ENCODE assay signal across 1 cellular context in genomic region chr3:87792532-87793321, GRCh38.
TF ChIP-seq lines count a peak whose summit lies in the region.

Gene HTR1F, plus strand, starts transcription at chr3:87792706.

TF ChIP-seq in HepG2, 621 proteins besides CTCF, POLR2A, EP300 and RAD21 (continued from another document):
- TF ChIP-seq MTF2 (CRISPR knock-in tag; IDR thresholded peaks at IDR 0.05; ENCODE audit: borderline replicate concordance) (no peak), ZNF607 (CRISPR knock-in tag; IDR thresholded peaks at IDR 0.05; ENCODE audit: borderline replicate concordance) (no peak), ZNF687 (CRISPR knock-in tag; IDR thresholded peaks at IDR 0.05) (peak; percentile 43), JDP2 (CRISPR knock-in tag; IDR thresholded peaks at IDR 0.05; ENCODE audit: borderline replicate concordance) (no peak), HBP1 (CRISPR knock-in tag; IDR thresholded peaks at IDR 0.05; ENCODE audit: low read depth) (no peak), ATF4 (CRISPR knock-in tag; IDR thresholded peaks at IDR 0.05) (no peak), LRRFIP1 (CRISPR knock-in tag; conservative IDR thresholded peaks at IDR 0.05) (no peak), ATF2 (CRISPR knock-in tag; IDR thresholded peaks at IDR 0.05) (no peak), ZNF253 (CRISPR knock-in tag; IDR thresholded peaks at IDR 0.05; ENCODE audit: borderline replicate concordance) (no peak), ZNF280B (CRISPR knock-in tag; IDR thresholded peaks at IDR 0.05; ENCODE audit: borderline replicate concordance) (no peak), HNRNPLL (IDR thresholded peaks at IDR 0.05; ENCODE audit: low read depth, low read length, poor library complexity, severe bottlenecking) (peak; percentile 48)
- TF ChIP-seq, protein P1, sequence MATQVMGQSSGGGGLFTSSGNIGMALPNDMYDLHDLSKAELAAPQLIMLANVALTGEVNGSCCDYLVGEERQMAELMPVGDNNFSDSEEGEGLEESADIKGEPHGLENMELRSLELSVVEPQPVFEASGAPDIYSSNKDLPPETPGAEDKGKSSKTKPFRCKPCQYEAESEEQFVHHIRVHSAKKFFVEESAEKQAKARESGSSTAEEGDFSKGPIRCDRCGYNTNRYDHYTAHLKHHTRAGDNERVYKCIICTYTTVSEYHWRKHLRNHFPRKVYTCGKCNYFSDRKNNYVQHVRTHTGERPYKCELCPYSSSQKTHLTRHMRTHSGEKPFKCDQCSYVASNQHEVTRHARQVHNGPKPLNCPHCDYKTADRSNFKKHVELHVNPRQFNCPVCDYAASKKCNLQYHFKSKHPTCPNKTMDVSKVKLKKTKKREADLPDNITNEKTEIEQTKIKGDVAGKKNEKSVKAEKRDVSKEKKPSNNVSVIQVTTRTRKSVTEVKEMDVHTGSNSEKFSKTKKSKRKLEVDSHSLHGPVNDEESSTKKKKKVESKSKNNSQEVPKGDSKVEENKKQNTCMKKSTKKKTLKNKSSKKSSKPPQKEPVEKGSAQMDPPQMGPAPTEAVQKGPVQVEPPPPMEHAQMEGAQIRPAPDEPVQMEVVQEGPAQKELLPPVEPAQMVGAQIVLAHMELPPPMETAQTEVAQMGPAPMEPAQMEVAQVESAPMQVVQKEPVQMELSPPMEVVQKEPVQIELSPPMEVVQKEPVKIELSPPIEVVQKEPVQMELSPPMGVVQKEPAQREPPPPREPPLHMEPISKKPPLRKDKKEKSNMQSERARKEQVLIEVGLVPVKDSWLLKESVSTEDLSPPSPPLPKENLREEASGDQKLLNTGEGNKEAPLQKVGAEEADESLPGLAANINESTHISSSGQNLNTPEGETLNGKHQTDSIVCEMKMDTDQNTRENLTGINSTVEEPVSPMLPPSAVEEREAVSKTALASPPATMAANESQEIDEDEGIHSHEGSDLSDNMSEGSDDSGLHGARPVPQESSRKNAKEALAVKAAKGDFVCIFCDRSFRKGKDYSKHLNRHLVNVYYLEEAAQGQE (IDR thresholded peaks at IDR 0.05; ENCODE audit: borderline replicate concordance in 1 of 2, low read depth in 1 of 2, low read length in 2 of 2) = no peak
TF ChIP-seq in HepG2: peak in this region for 8.
